2 cellular contexts compared by ENCODE assay signal in the genomic region with DNA sequence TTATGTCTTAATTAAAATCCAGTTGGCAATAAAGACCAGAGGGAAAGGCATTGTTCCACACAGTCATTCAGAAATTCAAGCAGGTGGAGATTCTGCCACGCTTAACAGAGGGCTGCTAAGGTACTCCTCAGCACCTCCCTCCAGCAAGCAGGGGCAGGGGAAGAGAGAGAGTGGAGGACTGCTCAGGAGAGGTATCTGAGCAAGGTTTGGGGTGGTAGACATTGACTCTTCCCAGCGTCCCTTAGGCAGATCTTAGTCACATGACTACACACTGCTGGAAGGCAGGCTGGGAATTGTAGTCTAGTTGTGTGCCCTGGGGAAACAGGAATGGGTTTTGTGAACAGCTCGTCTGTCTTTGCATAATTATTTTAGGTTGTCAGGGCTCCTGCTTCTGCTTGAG.
TF ChIP-seq lines count a peak whose summit lies in the region.

No MANE protein-coding gene starts in this region.

TF ChIP-seq in GM23338, 12 proteins besides CTCF, POLR2A, EP300 and RAD21 (continued from another document):
- TF ChIP-seq, protein P1, sequence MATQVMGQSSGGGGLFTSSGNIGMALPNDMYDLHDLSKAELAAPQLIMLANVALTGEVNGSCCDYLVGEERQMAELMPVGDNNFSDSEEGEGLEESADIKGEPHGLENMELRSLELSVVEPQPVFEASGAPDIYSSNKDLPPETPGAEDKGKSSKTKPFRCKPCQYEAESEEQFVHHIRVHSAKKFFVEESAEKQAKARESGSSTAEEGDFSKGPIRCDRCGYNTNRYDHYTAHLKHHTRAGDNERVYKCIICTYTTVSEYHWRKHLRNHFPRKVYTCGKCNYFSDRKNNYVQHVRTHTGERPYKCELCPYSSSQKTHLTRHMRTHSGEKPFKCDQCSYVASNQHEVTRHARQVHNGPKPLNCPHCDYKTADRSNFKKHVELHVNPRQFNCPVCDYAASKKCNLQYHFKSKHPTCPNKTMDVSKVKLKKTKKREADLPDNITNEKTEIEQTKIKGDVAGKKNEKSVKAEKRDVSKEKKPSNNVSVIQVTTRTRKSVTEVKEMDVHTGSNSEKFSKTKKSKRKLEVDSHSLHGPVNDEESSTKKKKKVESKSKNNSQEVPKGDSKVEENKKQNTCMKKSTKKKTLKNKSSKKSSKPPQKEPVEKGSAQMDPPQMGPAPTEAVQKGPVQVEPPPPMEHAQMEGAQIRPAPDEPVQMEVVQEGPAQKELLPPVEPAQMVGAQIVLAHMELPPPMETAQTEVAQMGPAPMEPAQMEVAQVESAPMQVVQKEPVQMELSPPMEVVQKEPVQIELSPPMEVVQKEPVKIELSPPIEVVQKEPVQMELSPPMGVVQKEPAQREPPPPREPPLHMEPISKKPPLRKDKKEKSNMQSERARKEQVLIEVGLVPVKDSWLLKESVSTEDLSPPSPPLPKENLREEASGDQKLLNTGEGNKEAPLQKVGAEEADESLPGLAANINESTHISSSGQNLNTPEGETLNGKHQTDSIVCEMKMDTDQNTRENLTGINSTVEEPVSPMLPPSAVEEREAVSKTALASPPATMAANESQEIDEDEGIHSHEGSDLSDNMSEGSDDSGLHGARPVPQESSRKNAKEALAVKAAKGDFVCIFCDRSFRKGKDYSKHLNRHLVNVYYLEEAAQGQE (IDR thresholded peaks at IDR 0.05; ENCODE audit: unreplicated experiment), result no peak
- TF ChIP-seq NANOG (IDR thresholded peaks at IDR 0.05; ENCODE audit: borderline replicate concordance), result no peak
- no peak for TF ChIP-seq ZNF114 (CRISPR knock-in tag; IDR thresholded peaks at IDR 0.05)

TF ChIP-seq in WTC11, 78 proteins besides CTCF, POLR2A, EP300 and RAD21 (continued from another document):
- TF ChIP-seq, protein P2, sequence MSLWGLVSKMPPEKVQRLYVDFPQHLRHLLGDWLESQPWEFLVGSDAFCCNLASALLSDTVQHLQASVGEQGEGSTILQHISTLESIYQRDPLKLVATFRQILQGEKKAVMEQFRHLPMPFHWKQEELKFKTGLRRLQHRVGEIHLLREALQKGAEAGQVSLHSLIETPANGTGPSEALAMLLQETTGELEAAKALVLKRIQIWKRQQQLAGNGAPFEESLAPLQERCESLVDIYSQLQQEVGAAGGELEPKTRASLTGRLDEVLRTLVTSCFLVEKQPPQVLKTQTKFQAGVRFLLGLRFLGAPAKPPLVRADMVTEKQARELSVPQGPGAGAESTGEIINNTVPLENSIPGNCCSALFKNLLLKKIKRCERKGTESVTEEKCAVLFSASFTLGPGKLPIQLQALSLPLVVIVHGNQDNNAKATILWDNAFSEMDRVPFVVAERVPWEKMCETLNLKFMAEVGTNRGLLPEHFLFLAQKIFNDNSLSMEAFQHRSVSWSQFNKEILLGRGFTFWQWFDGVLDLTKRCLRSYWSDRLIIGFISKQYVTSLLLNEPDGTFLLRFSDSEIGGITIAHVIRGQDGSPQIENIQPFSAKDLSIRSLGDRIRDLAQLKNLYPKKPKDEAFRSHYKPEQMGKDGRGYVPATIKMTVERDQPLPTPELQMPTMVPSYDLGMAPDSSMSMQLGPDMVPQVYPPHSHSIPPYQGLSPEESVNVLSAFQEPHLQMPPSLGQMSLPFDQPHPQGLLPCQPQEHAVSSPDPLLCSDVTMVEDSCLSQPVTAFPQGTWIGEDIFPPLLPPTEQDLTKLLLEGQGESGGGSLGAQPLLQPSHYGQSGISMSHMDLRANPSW (CRISPR knock-in tag; conservative IDR thresholded peaks at IDR 0.05; ENCODE audit: low read depth), result no peak
- TF ChIP-seq ERG (CRISPR knock-in tag; IDR thresholded peaks at IDR 0.05), result no peak
